In genomic region chrX:37786666-37787337, GRCh38 we compare ENCODE assay signal across 9 cellular contexts.
A peak's percentile ranks its signal among the peaks of the same experiment; 100 is the strongest.
DNase-seq lines count a peak whose midpoint lies in the region; ATAC-seq and TF ChIP-seq lines count a peak whose summit lies in the region.
"Had no signal": no experiment of that assay in that cellular context is flagged by ENCODE, and none has a peak within 500 bp of the region (broad histone marks: within the 10 kb centered on the region; RNA-seq: fewer than 3 reads in every experiment).

No MANE protein-coding gene starts in this region.

- ATAC-seq in GM18498 (IDR thresholded peaks at IDR 0.05; ENCODE audit: unreplicated experiment) (peak; percentile 81), GM21423 (IDR thresholded peaks at IDR 0.05; ENCODE audit: unreplicated experiment) (peak; percentile 74), HG03439 (IDR thresholded peaks at IDR 0.05; ENCODE audit: unreplicated experiment) (peak; percentile 83)

- H3K27ac ChIP-seq in WERI-Rb-1: no peak overlapping the region

- DNase-seq in central memory CD4-positive, alpha-beta T cell: peak; percentile 7
- DNase-seq in dedifferentiated amniotic fluid mesenchymal stem cell (ENCODE audit: extremely low spot score): no peak
- DNase-seq in amniotic stem cell (lab: John Stamatoyannopoulos, UW): no peak
- DNase-seq in WERI-Rb-1: no peak
- no peak for DNase-seq in T-helper 9 cell
- DNase-seq: activated T-cell treated with anti-CD3 and anti-CD28 coated beads, Interleukin-2, amount 50 U/mL, for 1 hour had no signal

- H3K36me3 ChIP-seq in WERI-Rb-1: no peaks in the 10 kb centered on the region

- TF ChIP-seq CTCF in WERI-Rb-1 (IDR thresholded peaks at IDR 0.05; ENCODE audit: low read depth, low read length): no peak

- no peaks in the 10 kb centered on the region for H3K27me3 ChIP-seq in WERI-Rb-1 (ENCODE audit: insufficient read depth, low read depth, severe bottlenecking)

- no peaks in the 10 kb centered on the region for H3K9me3 ChIP-seq in WERI-Rb-1 (ENCODE audit: severe bottlenecking)

- no peak overlapping the region for H3K4me3 ChIP-seq in WERI-Rb-1 (ENCODE audit: low read depth, low read length)
